10 cellular contexts compared by ENCODE assay signal in the genomic region with DNA sequence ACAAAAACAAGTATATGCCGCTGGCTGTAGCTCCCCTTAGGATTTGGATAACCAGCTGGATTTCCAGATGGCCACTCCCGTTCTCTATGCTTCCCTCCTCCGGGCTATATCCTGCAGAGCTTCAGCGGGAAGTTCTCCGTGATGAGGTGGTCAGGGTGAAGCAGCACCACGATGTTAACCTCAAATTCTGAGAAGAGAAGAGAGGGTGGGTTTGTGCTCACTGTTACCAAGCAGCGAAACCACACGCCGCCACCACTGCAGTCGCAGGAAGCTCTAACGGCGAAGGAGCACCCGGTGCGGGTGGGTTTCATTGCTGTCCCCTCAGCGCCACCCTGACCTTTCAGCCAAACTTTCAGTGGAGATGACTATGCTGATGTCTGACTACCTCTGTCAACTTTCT. TPM values are rescaled to one million over a fixed set of nuclear protein-coding genes. Genes with fewer than 3 reads are reported as not detected.
A peak's percentile ranks its signal among the peaks of the same experiment; 100 is the strongest.
DNase-seq lines count a peak whose midpoint lies in the region; ATAC-seq lines count a peak whose summit lies in the region.
"Had no signal": no experiment of that assay in that cellular context is flagged by ENCODE, and none has a peak within 500 bp of the region (broad histone marks: within the 10 kb centered on the region; RNA-seq: fewer than 3 reads in every experiment).

No MANE protein-coding gene starts in this region.

- DNase-seq in GDM1 (lab: John Stamatoyannopoulos, UW) = peak; percentile 76
- DNase-seq in activated CD4-positive, alpha-beta T cell treated with anti-CD3 and anti-CD28 coated beads, Interleukin-2, amount 10 ng/mL, durations not matched to agents 7 days and 5 days = peak; percentile 68
- DNase-seq in activated naive CD4-positive, alpha-beta T cell treated with anti-CD3 and anti-CD28 coated beads, Interleukin-2, amount 10 ng/mL, durations not matched to agents 7 days and 5 days = peak; percentile 74
- DNase-seq in stimulated activated CD4-positive, alpha-beta T cell treated with anti-CD3 and anti-CD28 coated beads, Interleukin-4, amount 100 ng/mL, for 24 hours = peak; percentile 35
- no peak for DNase-seq in A172 (ENCODE audit: low spot score)
- DNase-seq in DMS79 (lab: John Stamatoyannopoulos, UW) = no peak
- no peak for DNase-seq in globus pallidus (ENCODE audit: low spot score)
- DNase-seq: NCI-H510A treated with DMSO at 0.1 percent for 48 hours had no signal

- peaks cover 58% of the 10 kb centered on the region for H3K4me1 Mint-ChIP-seq in activated CD4-positive, alpha-beta T cell treated with anti-CD3 and anti-CD28 coated beads, Interleukin-2, amount 10 ng/mL, durations not matched to agents 7 days and 5 days
- H3K4me1 Mint-ChIP-seq in activated naive CD4-positive, alpha-beta T cell treated with anti-CD3 and anti-CD28 coated beads, Interleukin-2, amount 10 ng/mL, durations not matched to agents 7 days and 5 days = peaks cover 65% of the 10 kb centered on the region
- H3K4me1 Mint-ChIP-seq: nephron had no signal

- CTCF ChIA-PET in activated CD4-positive, alpha-beta T cell treated with anti-CD3 and anti-CD28 coated beads, Interleukin-2, amount 10 ng/mL, durations not matched to agents 7 days and 5 days (lab: Charles Lee) = interaction anchor here (1.0 to 1.1 kb wide), 3 partner anchors 18 to 39 kb away, joined by 3 to 5 read pairs (median 3); no protein-coding TSS in a partner anchor
- CTCF ChIA-PET in activated naive CD4-positive, alpha-beta T cell treated with anti-CD3 and anti-CD28 coated beads, Interleukin-2, amount 10 ng/mL, durations not matched to agents 7 days and 5 days (lab: Charles Lee) = interaction anchor here (0.9 to 1.1 kb wide), 2 partner anchors 18 to 23 kb away, joined by 3 read pairs; no protein-coding TSS in a partner anchor

- H3K4me3 Mint-ChIP-seq in activated CD4-positive, alpha-beta T cell treated with anti-CD3 and anti-CD28 coated beads, Interleukin-2, amount 10 ng/mL, durations not matched to agents 7 days and 5 days = peak overlapping the region; percentile 60
- H3K4me3 Mint-ChIP-seq in activated naive CD4-positive, alpha-beta T cell treated with anti-CD3 and anti-CD28 coated beads, Interleukin-2, amount 10 ng/mL, durations not matched to agents 7 days and 5 days = peak overlapping the region; percentile 21
- H3K4me3 Mint-ChIP-seq: nephron had no signal

- no peak for ATAC-seq in HG02571 (IDR thresholded peaks at IDR 0.05; ENCODE audit: unreplicated experiment)

- peaks cover 71% of the 10 kb centered on the region for H3K36me3 Mint-ChIP-seq in activated CD4-positive, alpha-beta T cell treated with anti-CD3 and anti-CD28 coated beads, Interleukin-2, amount 10 ng/mL, durations not matched to agents 7 days and 5 days (ENCODE audit: low read depth)
- peaks cover 69% of the 10 kb centered on the region for H3K36me3 Mint-ChIP-seq in activated naive CD4-positive, alpha-beta T cell treated with anti-CD3 and anti-CD28 coated beads, Interleukin-2, amount 10 ng/mL, durations not matched to agents 7 days and 5 days

- no peaks in the 10 kb centered on the region for H3K27me3 Mint-ChIP-seq in activated CD4-positive, alpha-beta T cell treated with anti-CD3 and anti-CD28 coated beads, Interleukin-2, amount 10 ng/mL, durations not matched to agents 7 days and 5 days
- no peaks in the 10 kb centered on the region for H3K27me3 Mint-ChIP-seq in activated naive CD4-positive, alpha-beta T cell treated with anti-CD3 and anti-CD28 coated beads, Interleukin-2, amount 10 ng/mL, durations not matched to agents 7 days and 5 days

- H3K27ac Mint-ChIP-seq in activated CD4-positive, alpha-beta T cell treated with anti-CD3 and anti-CD28 coated beads, Interleukin-2, amount 10 ng/mL, durations not matched to agents 7 days and 5 days = peak overlapping the region; percentile 87
- peak overlapping the region; percentile 89 for H3K27ac Mint-ChIP-seq in activated naive CD4-positive, alpha-beta T cell treated with anti-CD3 and anti-CD28 coated beads, Interleukin-2, amount 10 ng/mL, durations not matched to agents 7 days and 5 days
- H3K27ac Mint-ChIP-seq: nephron had no signal

- H3K9me3 Mint-ChIP-seq in activated CD4-positive, alpha-beta T cell treated with anti-CD3 and anti-CD28 coated beads, Interleukin-2, amount 10 ng/mL, durations not matched to agents 7 days and 5 days = peaks cover 4% of the 10 kb centered on the region
- H3K9me3 Mint-ChIP-seq in activated naive CD4-positive, alpha-beta T cell treated with anti-CD3 and anti-CD28 coated beads, Interleukin-2, amount 10 ng/mL, durations not matched to agents 7 days and 5 days = no peaks in the 10 kb centered on the region

- POLR2A ChIA-PET in activated CD4-positive, alpha-beta T cell treated with anti-CD3 and anti-CD28 coated beads, Interleukin-2, amount 10 ng/mL, durations not matched to agents 7 days and 5 days (lab: Charles Lee) = interaction anchor here (0.6 to 0.7 kb wide), 2 partner anchors 42 to 44 kb away, joined by 3 read pairs; a partner anchor contains a TSS

RNA-seq across cellular contexts. Expression of a gene that starts 41.7 kb away (rescaled TPM):
- total RNA-seq in activated CD4-positive, alpha-beta T cell treated with anti-CD3 and anti-CD28 coated beads, Interleukin-2, amount 10 ng/mL, durations not matched to agents 7 days and 5 days = 10 to 100 TPM; 80.1 to 85.6 TPM
- total RNA-seq in A172 (2014; rRNA removed; shearing (Covaris generic)) = 68.1 and 93.2 TPM in 2 replicates

Comparison
In these comparisons a context has a peak if more than half of its experiments do, and no peak if none do; other contexts are left out.
1. DNase-seq: peak in GDM1 (single experiment), activated CD4-positive, alpha-beta T cell treated with anti-CD3 and anti-CD28 coated beads, Interleukin-2, amount 10 ng/mL, durations not matched to agents 7 days and 5 days (single experiment), activated naive CD4-positive, alpha-beta T cell treated with anti-CD3 and anti-CD28 coated beads, Interleukin-2, amount 10 ng/mL, durations not matched to agents 7 days and 5 days (single experiment) and stimulated activated CD4-positive, alpha-beta T cell treated with anti-CD3 and anti-CD28 coated beads, Interleukin-4, amount 100 ng/mL, for 24 hours (single experiment); none in A172 (single experiment), DMS79 (single experiment) and globus pallidus (single experiment).